ENCODE assay signal across 8 cellular contexts in genomic region chr2:112031916-112032582, GRCh38. TPM values are rescaled to one million over a fixed set of nuclear protein-coding genes. Genes with fewer than 3 reads are reported as not detected.
DNase-seq lines count a peak whose midpoint lies in the region; ATAC-seq and TF ChIP-seq lines count a peak whose summit lies in the region.

No MANE protein-coding gene starts in this region.

- DNase-seq in DMS53 treated with DMSO at 0.1 percent for 48 hours (lab: John Stamatoyannopoulos, UW; ENCODE audit: unreplicated experiment) (peak; percentile 48), NCI-H2227 treated with DMSO at 0.1 percent for 48 hours (lab: John Stamatoyannopoulos, UW) (peak; percentile 35), fibroblast of gingiva (ENCODE audit: low read depth) (peak; percentile 63), omental fat pad (ENCODE audit: low spot score) (no peak)
- DNase-seq in activated T-cell treated with anti-CD3 and anti-CD28 coated beads, Interleukin-2, amount 50 U/mL, for 4 hours = no peak
- no peak for DNase-seq in naive thymus-derived CD4-positive, alpha-beta T cell

- CTCF ChIA-PET in naive thymus-derived CD4-positive, alpha-beta T cell (lab: Charles Lee) = no interaction called here

- no peak overlapping the region for H3K4me3 Mint-ChIP-seq in activated T-cell treated with anti-CD3 and anti-CD28 coated beads, Interleukin-2, amount 50 U/mL, for 4 hours
- no peak overlapping the region for H3K4me3 Mint-ChIP-seq in naive thymus-derived CD4-positive, alpha-beta T cell

- H3K27ac Mint-ChIP-seq in naive thymus-derived CD4-positive, alpha-beta T cell = no peak overlapping the region

- POLR2A ChIA-PET in naive thymus-derived CD4-positive, alpha-beta T cell (lab: Charles Lee) = no interaction called here

- H3K27me3 ChIP-seq in naive thymus-derived CD4-positive, alpha-beta T cell (ENCODE audit: control insufficient read depth in 2 of 2, insufficient read depth in 2 of 2, low read length in 2 of 2) = no peaks in the 10 kb centered on the region

- no peaks in the 10 kb centered on the region for H3K36me3 ChIP-seq in naive thymus-derived CD4-positive, alpha-beta T cell (ENCODE audit: control insufficient read depth in 2 of 3, insufficient read depth in 3 of 3, low read length in 3 of 3)

- peaks cover 7% of the 10 kb centered on the region for H3K27me3 Mint-ChIP-seq in activated T-cell treated with anti-CD3 and anti-CD28 coated beads, Interleukin-2, amount 50 U/mL, for 4 hours (ENCODE audit: low read depth)
- peaks cover 0 to 13% (median 7%) of the 10 kb centered on the region in 5 donors for H3K27me3 Mint-ChIP-seq in naive thymus-derived CD4-positive, alpha-beta T cell

- no peaks in the 10 kb centered on the region for H3K9me3 Mint-ChIP-seq in activated T-cell treated with anti-CD3 and anti-CD28 coated beads, Interleukin-2, amount 50 U/mL, for 4 hours
- peaks cover 0 to 12% (median 0%) of the 10 kb centered on the region in 11 donors for H3K9me3 Mint-ChIP-seq in naive thymus-derived CD4-positive, alpha-beta T cell

- H3K4me1 Mint-ChIP-seq in activated T-cell treated with anti-CD3 and anti-CD28 coated beads, Interleukin-2, amount 50 U/mL, for 4 hours (ENCODE audit: low read depth) = peaks cover 4% of the 10 kb centered on the region
- H3K4me1 Mint-ChIP-seq in naive thymus-derived CD4-positive, alpha-beta T cell = peaks cover 0 to 10% (median 5%) of the 10 kb centered on the region in 7 donors

- H3K4me3 ChIP-seq in naive thymus-derived CD4-positive, alpha-beta T cell (ENCODE audit: low read length) = no peak overlapping the region

- no peaks in the 10 kb centered on the region for H3K4me1 ChIP-seq in naive thymus-derived CD4-positive, alpha-beta T cell (ENCODE audit: control insufficient read depth in 2 of 2, insufficient read depth in 2 of 2, low read length in 2 of 2)

- no peak for TF ChIP-seq CTCF in omental fat pad (IDR thresholded peaks at IDR 0.05)

- no peak overlapping the region for H3K27ac ChIP-seq in naive thymus-derived CD4-positive, alpha-beta T cell (ENCODE audit: low read depth, low read length)

- H3K36me3 Mint-ChIP-seq in activated T-cell treated with anti-CD3 and anti-CD28 coated beads, Interleukin-2, amount 50 U/mL, for 4 hours (ENCODE audit: insufficient read depth) = no peaks in the 10 kb centered on the region
- H3K36me3 Mint-ChIP-seq in naive thymus-derived CD4-positive, alpha-beta T cell = no peaks in the 10 kb centered on the region

- intact Hi-C loops in naive thymus-derived CD4-positive, alpha-beta T cell (cut with micrococcal nuclease) = no loop called here

- ATAC-seq in omental fat pad (ENCODE audit: low FRiP score) (peak; percentile 41), HG02852 (IDR thresholded peaks at IDR 0.05; ENCODE audit: unreplicated experiment) (no peak), HG02610 (IDR thresholded peaks at IDR 0.05; ENCODE audit: unreplicated experiment) (no peak)
- no peak for ATAC-seq in activated T-cell treated with anti-CD3 and anti-CD28 coated beads, Interleukin-2, amount 50 U/mL, for 4 hours
- ATAC-seq in naive thymus-derived CD4-positive, alpha-beta T cell = no peak

- H3K9me3 ChIP-seq in naive thymus-derived CD4-positive, alpha-beta T cell (ENCODE audit: control insufficient read depth in 2 of 3, low read length in 3 of 3) = no peaks in the 10 kb centered on the region

RNA-seq across cellular contexts. Expression of gene TMEM87B, which starts 23.0 kb away (rescaled TPM):
- total RNA-seq in omental fat pad = 10 to 100 TPM; 18.6 to 24.6 (median 22.6) TPM
- 10 to 100 TPM in 2 of 3 donors, 1 to 10 TPM in 1; 10.0 to 10.7 (median 10.0) TPM for total RNA-seq in activated T-cell treated with anti-CD3 and anti-CD28 coated beads, Interleukin-2, amount 50 U/mL, for 4 hours
- total RNA-seq in naive thymus-derived CD4-positive, alpha-beta T cell = 10 to 100 TPM; 14.0 to 26.9 (median 17.4) TPM
- 10 to 100 TPM in 1 of 2 donors, 1 to 10 TPM in 1; 7.3 to 11.1 TPM for polyA plus RNA-seq in naive thymus-derived CD4-positive, alpha-beta T cell

Comparison
In these comparisons a context has a peak if more than half of its experiments do, and no peak if none do; other contexts are left out.
1. DNase-seq: peak in DMS53 treated with DMSO at 0.1 percent for 48 hours (single experiment), NCI-H2227 treated with DMSO at 0.1 percent for 48 hours (single experiment) and fibroblast of gingiva (single experiment); none in omental fat pad (single experiment), activated T-cell treated with anti-CD3 and anti-CD28 coated beads, Interleukin-2, amount 50 U/mL, for 4 hours (single experiment) and naive thymus-derived CD4-positive, alpha-beta T cell (0 of 9).